14 cellular contexts compared by ENCODE assay signal in the genomic region with DNA sequence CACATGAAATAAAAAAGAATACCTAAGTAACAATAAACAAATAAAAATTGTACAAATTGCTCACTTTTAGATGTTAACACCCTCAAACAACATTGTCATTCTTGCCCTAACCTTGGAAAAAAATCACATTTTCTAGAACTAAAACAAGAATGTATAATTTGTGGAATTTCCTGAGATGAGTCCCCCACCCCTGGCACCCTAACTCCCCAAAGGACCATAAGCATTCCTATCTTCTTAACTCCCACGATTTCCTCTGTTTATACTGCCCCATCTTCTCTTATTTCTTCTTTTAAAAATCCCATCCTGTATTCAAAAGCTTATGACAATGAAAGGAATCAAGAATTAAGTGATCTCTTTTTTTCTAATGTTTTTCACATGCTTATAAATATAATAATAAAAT.
A peak's percentile ranks its signal among the peaks of the same experiment; 100 is the strongest.
DNase-seq lines count a peak whose midpoint lies in the region; TF ChIP-seq lines count a peak whose summit lies in the region.
"Had no signal": no experiment of that assay in that cellular context is flagged by ENCODE, and none has a peak within 500 bp of the region (broad histone marks: within the 10 kb centered on the region; RNA-seq: fewer than 3 reads in every experiment).

No MANE protein-coding gene starts in this region.

- no TSS peak for BruUV-seq in A673 (replicated peaks; lab: Mats Ljungman, UMichigan)

- H3K79me1 ChIP-seq in mesenchymal stem cell (replicated peaks; ENCODE audit: low read length, poor library complexity, severe bottlenecking) = peaks cover 2% of the 10 kb centered on the region

- no peak overlapping the region for H2BK15ac ChIP-seq in mesenchymal stem cell (ENCODE audit: low read depth, poor library complexity, severe bottlenecking)

- H3K4me2 ChIP-seq in GM23248 (ENCODE audit: unreplicated experiment) (peak overlapping the region; percentile 62), mesenchymal stem cell (ENCODE audit: low read length, poor library complexity, severe bottlenecking) (no peak overlapping the region)

- no peak overlapping the region for H2BK12ac ChIP-seq in mesenchymal stem cell (ENCODE audit: low read length in 2 of 2)

- H4K91ac ChIP-seq in mesenchymal stem cell (ENCODE audit: low read length) = no peak overlapping the region

- H2AFZ ChIP-seq in GM23248 (no peak overlapping the region), mesenchymal stem cell (ENCODE audit: low read depth, low read length) (no peak overlapping the region)

- H3K9ac ChIP-seq in GM23248 (peak overlapping the region; percentile 26; the same call in 1 of the 2 replicates), mesenchymal stem cell (ENCODE audit: low read length) (peak overlapping the region; percentile 54)

- H4K20me1 ChIP-seq in GM23248 (ENCODE audit: insufficient read depth) = no peaks in the 10 kb centered on the region

- H3K4ac ChIP-seq in mesenchymal stem cell (ENCODE audit: low read depth in 1 of 2, low read length in 2 of 2) = no peak overlapping the region

- H3K9me3 Mint-ChIP-seq in chondrocyte (ENCODE audit: low read depth) = no peaks in the 10 kb centered on the region
- H3K9me3 Mint-ChIP-seq: CD14-positive monocyte had no signal

- in situ Hi-C loops in GM23248 (cut with MboI) = loop anchor here (10.0 kb wide), 1 partner anchor 412 kb away; no protein-coding TSS in a partner anchor

- H3K36me3 ChIP-seq in A673 (ENCODE audit: insufficient read depth, low read length, poor library complexity, severe bottlenecking) (peaks cover 20% of the 10 kb centered on the region), GM23248 (ENCODE audit: low read depth) (peaks cover 51% of the 10 kb centered on the region), mesenchymal stem cell (ENCODE audit: control insufficient read depth in 1 of 2, insufficient read depth in 2 of 2, low read depth in 1 of 2, low read length in 2 of 2) (peaks cover 10 to 73% of the 10 kb centered on the region in 2 experiments)

- peaks cover 48% of the 10 kb centered on the region for H3K4me1 ChIP-seq in A673 (ENCODE audit: insufficient read depth, low read length, poor library complexity, severe bottlenecking)
- peaks cover 52% of the 10 kb centered on the region for H3K4me1 ChIP-seq in GM23248 (ENCODE audit: insufficient read depth)
- no peaks in the 10 kb centered on the region for H3K4me1 ChIP-seq in mesenchymal stem cell (ENCODE audit: control insufficient read depth, insufficient read depth, low read depth, low read length)
- H3K4me1 ChIP-seq: SJCRH30 had no signal

- H3K4me3 Mint-ChIP-seq in chondrocyte (ENCODE audit: unreplicated experiment) = no peak overlapping the region

- peak; percentile 77 for DNase-seq in A673 (ENCODE audit: low spot score)
- DNase-seq in GM23248 = peak; percentile 33
- no peak for DNase-seq in chondrocyte (ENCODE audit: low spot score)
- no peak for DNase-seq in mesenchymal stem cell
- no peak for DNase-seq in ecto neural progenitor cell (ENCODE audit: low spot score)
- DNase-seq in GM10248 (ENCODE audit: extremely low spot score) = no peak
- no peak for DNase-seq in iPS-NIHi11 (ENCODE audit: low spot score)
- no peak for DNase-seq in stimulated activated CD4-positive, alpha-beta T cell treated with anti-CD3 and anti-CD28 coated beads, Interleukin-15, amount 100 ng/mL, for 24 hours
- DNase-seq: AML-193, Caco-2, DMS153, NCI-H187, SJCRH30 had no signal

- POLR2A ChIA-PET in A673 (lab: Charles Lee; ENCODE audit: low non-redundant PET) = interaction anchor here (0.6 to 0.7 kb wide), 2 partner anchors 102 to 428 kb away, joined by 4 to 7 read pairs; no protein-coding TSS in a partner anchor
- POLR2A ChIA-PET in GM10248 (lab: Yijun Ruan, JAX) = no interaction called here

- no peak overlapping the region for H4K8ac ChIP-seq in mesenchymal stem cell (ENCODE audit: low read length)

- H3F3A ChIP-seq in GM23248 (ENCODE audit: insufficient read depth) = peaks cover 25% of the 10 kb centered on the region

- H3K9me3 ChIP-seq in A673 (ENCODE audit: low read depth, low read length, poor library complexity, severe bottlenecking) (no peaks in the 10 kb centered on the region), GM23248 (ENCODE audit: low read depth) (no peaks in the 10 kb centered on the region), mesenchymal stem cell (ENCODE audit: control insufficient read depth, low read length) (no peaks in the 10 kb centered on the region)
- H3K9me3 ChIP-seq: Caco-2, SJCRH30 had no signal

- no peak overlapping the region for H3K23ac ChIP-seq in mesenchymal stem cell (ENCODE audit: low read length in 2 of 2)

- H3K27ac ChIP-seq in A673 (ENCODE audit: low read depth, low read length, poor library complexity, severe bottlenecking) = peak overlapping the region; percentile 48
- H3K27ac ChIP-seq in GM23248 = peak overlapping the region; percentile 55
- H3K27ac ChIP-seq in mesenchymal stem cell (ENCODE audit: low read length, poor library complexity, severe bottlenecking) = no peak overlapping the region
- H3K27ac ChIP-seq: SJCRH30 had no signal

- H3K4me3 ChIP-seq in A673 (ENCODE audit: low read depth, low read length, poor library complexity, severe bottlenecking) = no peak overlapping the region
- H3K4me3 ChIP-seq in GM23248 = peak overlapping the region; percentile 16; the same call in 1 of the 2 replicates
- H3K4me3 ChIP-seq in mesenchymal stem cell (ENCODE audit: insufficient read depth in 1 of 2, low read depth in 1 of 2, low read length in 2 of 2) = no peak overlapping the region
- H3K4me3 ChIP-seq: SJCRH30 had no signal

- intact Hi-C loops in A673 (cut with micrococcal nuclease; ENCODE audit: unreplicated experiment) = loop anchor here (5.0 to 10.0 kb wide), 4 partner anchors 89 to 1572 kb away; no protein-coding TSS in a partner anchor

- TF ChIP-seq CTCF in A673 (conservative IDR thresholded peaks at IDR 0.05; ENCODE audit: low read depth, low read length) = no peak
- TF ChIP-seq CTCF in chondrocyte (IDR thresholded peaks at IDR 0.05) = no peak
- no peak for TF ChIP-seq CTCF in GM10248 (IDR thresholded peaks at IDR 0.05; ENCODE audit: control extremely low read depth, extremely low read depth, low read depth, missing control alignments)

- CTCF ChIA-PET in A673 (lab: Charles Lee) (interaction anchor here (1.4 kb wide), 1 partner anchor 91 kb away, joined by 4 read pairs; no protein-coding TSS in a partner anchor), GM10248 (lab: Yijun Ruan, JAX) (interaction anchor here (2.4 kb wide), 1 partner anchor 21 kb away, joined by 9 read pairs; no protein-coding TSS in a partner anchor)

- no peaks in the 10 kb centered on the region for H3K9me2 ChIP-seq in GM23248 (ENCODE audit: insufficient read depth)

- H2BK120ac ChIP-seq in mesenchymal stem cell (ENCODE audit: low read depth, low read length) = no peak overlapping the region

- WGBS in GM23248 (ENCODE audit: low coverage in 1 of 2, low lambda C conversion rate in 2 of 2, missing lambda C conversion rate in 2 of 2), 2 experiments = 8 to 9% methylated on average over 1 of the region's 1 CpG
- WGBS in mesenchymal stem cell = no CpG with 5 or more reads among the region's 1 CpG

- no peak overlapping the region for H2AK5ac ChIP-seq in mesenchymal stem cell (ENCODE audit: low read length, severe bottlenecking)

- no peaks in the 10 kb centered on the region for H3K27me3 Mint-ChIP-seq in chondrocyte (ENCODE audit: low read depth)

- H3K27ac Mint-ChIP-seq in chondrocyte (ENCODE audit: unreplicated experiment) = peak overlapping the region; percentile 69

- no peak overlapping the region for H2BK5ac ChIP-seq in mesenchymal stem cell (ENCODE audit: low read depth, low read length, poor library complexity, severe bottlenecking)

- peaks cover 12% of the 10 kb centered on the region; the same call in 1 of the 2 replicates for H3K79me2 ChIP-seq in GM23248 (ENCODE audit: insufficient read depth)

- peaks cover 21% of the 10 kb centered on the region for H3K36me3 Mint-ChIP-seq in chondrocyte (ENCODE audit: low read depth)

- H3K18ac ChIP-seq in mesenchymal stem cell (ENCODE audit: low read depth in 1 of 2, low read length in 2 of 2) = no peak overlapping the region

- H3K4me1 Mint-ChIP-seq in chondrocyte (ENCODE audit: low read depth) = peaks cover 52% of the 10 kb centered on the region
- H3K4me1 Mint-ChIP-seq: CD14-positive monocyte had no signal

- no peak overlapping the region for H3K14ac ChIP-seq in mesenchymal stem cell (ENCODE audit: low read length in 2 of 2)

- no peaks in the 10 kb centered on the region for H3K27me3 ChIP-seq in A673 (replicated peaks; ENCODE audit: insufficient read depth, low read depth, low read length, poor library complexity)
- H3K27me3 ChIP-seq in GM23248 (replicated peaks; ENCODE audit: insufficient read depth) = no peaks in the 10 kb centered on the region
- no peaks in the 10 kb centered on the region for H3K27me3 ChIP-seq in mesenchymal stem cell (ENCODE audit: control insufficient read depth in 1 of 2, insufficient read depth in 1 of 2, low read length in 2 of 2)
- H3K27me3 ChIP-seq: SJCRH30 had no signal

Comparison
In these comparisons a context has a peak if more than half of its experiments do, and no peak if none do; other contexts are left out.
1. DNase-seq: peak in A673 (single experiment) and GM23248 (single experiment); none in chondrocyte (single experiment), mesenchymal stem cell (single experiment), ecto neural progenitor cell (single experiment), GM10248 (single experiment), iPS-NIHi11 (single experiment) and stimulated activated CD4-positive, alpha-beta T cell treated with anti-CD3 and anti-CD28 coated beads, Interleukin-15, amount 100 ng/mL, for 24 hours (single experiment).